ENCODE assay signal across 1 cellular context in the genomic region with DNA sequence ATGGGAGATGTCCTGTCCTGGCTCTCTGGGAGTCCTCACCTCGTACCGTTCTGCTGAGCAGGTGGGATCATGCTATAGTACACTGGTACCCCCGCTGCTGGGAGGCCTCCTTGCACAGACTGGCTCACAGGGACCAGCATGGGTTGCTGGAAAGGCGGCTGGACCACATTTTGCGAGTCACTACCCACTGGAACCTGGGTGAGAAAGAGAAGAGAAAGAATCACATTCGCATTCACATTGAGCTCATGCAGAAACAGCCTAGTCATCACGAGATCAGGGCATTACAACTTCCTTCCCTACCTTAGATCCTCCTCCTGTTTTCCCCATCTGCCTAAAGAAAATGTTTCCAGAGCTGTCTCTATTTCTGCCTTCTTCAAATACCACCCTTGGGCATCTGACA.
TF ChIP-seq lines count a peak whose summit lies in the region.

No MANE protein-coding gene starts in this region.

TF ChIP-seq in GM23338, 12 proteins besides CTCF, POLR2A, EP300 and RAD21 (continued from another document):
- TF ChIP-seq, protein P1, sequence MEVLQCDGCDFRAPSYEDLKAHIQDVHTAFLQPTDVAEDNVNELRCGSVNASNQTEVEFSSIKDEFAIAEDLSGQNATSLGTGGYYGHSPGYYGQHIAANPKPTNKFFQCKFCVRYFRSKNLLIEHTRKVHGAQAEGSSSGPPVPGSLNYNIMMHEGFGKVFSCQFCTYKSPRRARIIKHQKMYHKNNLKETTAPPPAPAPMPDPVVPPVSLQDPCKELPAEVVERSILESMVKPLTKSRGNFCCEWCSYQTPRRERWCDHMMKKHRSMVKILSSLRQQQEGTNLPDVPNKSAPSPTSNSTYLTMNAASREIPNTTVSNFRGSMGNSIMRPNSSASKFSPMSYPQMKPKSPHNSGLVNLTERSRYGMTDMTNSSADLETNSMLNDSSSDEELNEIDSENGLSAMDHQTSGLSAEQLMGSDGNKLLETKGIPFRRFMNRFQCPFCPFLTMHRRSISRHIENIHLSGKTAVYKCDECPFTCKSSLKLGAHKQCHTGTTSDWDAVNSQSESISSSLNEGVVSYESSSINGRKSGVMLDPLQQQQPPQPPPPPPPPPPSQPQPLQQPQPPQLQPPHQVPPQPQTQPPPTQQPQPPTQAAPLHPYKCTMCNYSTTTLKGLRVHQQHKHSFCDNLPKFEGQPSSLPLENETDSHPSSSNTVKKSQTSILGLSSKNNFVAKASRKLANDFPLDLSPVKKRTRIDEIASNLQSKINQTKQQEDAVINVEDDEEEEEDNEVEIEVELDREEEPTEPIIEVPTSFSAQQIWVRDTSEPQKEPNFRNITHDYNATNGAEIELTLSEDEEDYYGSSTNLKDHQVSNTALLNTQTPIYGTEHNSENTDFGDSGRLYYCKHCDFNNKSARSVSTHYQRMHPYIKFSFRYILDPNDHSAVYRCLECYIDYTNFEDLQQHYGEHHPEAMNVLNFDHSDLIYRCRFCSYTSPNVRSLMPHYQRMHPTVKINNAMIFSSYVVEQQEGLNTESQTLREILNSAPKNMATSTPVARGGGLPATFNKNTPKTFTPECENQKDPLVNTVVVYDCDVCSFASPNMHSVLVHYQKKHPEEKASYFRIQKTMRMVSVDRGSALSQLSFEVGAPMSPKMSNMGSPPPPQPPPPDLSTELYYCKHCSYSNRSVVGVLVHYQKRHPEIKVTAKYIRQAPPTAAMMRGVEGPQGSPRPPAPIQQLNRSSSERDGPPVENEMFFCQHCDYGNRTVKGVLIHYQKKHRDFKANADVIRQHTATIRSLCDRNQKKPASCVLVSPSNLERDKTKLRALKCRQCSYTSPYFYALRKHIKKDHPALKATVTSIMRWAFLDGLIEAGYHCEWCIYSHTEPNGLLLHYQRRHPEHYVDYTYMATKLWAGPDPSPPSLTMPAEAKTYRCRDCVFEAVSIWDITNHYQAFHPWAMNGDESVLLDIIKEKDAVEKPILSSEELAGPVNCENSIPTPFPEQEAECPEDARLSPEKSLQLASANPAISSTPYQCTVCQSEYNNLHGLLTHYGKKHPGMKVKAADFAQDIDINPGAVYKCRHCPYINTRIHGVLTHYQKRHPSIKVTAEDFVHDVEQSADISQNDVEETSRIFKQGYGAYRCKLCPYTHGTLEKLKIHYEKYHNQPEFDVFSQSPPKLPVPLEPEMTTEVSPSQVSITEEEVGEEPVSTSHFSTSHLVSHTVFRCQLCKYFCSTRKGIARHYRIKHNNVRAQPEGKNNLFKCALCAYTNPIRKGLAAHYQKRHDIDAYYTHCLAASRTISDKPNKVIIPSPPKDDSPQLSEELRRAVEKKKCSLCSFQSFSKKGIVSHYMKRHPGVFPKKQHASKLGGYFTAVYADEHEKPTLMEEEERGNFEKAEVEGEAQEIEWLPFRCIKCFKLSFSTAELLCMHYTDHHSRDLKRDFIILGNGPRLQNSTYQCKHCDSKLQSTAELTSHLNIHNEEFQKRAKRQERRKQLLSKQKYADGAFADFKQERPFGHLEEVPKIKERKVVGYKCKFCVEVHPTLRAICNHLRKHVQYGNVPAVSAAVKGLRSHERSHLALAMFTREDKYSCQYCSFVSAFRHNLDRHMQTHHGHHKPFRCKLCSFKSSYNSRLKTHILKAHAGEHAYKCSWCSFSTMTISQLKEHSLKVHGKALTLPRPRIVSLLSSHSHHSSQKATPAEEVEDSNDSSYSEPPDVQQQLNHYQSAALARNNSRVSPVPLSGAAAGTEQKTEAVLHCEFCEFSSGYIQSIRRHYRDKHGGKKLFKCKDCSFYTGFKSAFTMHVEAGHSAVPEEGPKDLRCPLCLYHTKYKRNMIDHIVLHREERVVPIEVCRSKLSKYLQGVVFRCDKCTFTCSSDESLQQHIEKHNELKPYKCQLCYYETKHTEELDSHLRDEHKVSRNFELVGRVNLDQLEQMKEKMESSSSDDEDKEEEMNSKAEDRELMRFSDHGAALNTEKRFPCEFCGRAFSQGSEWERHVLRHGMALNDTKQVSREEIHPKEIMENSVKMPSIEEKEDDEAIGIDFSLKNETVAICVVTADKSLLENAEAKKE (CRISPR knock-in tag; IDR thresholded peaks at IDR 0.05), result no peak
- TF ChIP-seq NANOG (IDR thresholded peaks at IDR 0.05; ENCODE audit: borderline replicate concordance) (no peak), ZNF114 (CRISPR knock-in tag; IDR thresholded peaks at IDR 0.05) (no peak), CREB1 (CRISPR knock-in tag; IDR thresholded peaks at IDR 0.05; ENCODE audit: low read depth) (no peak), ZNF331 (CRISPR knock-in tag; IDR thresholded peaks at IDR 0.05; ENCODE audit: low read depth) (no peak)
- TF ChIP-seq, protein P2, sequence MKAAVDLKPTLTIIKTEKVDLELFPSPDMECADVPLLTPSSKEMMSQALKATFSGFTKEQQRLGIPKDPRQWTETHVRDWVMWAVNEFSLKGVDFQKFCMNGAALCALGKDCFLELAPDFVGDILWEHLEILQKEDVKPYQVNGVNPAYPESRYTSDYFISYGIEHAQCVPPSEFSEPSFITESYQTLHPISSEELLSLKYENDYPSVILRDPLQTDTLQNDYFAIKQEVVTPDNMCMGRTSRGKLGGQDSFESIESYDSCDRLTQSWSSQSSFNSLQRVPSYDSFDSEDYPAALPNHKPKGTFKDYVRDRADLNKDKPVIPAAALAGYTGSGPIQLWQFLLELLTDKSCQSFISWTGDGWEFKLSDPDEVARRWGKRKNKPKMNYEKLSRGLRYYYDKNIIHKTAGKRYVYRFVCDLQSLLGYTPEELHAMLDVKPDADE (IDR thresholded peaks at IDR 0.05), result no peak
